Comparison of ENCODE assay signal across 22 cellular contexts in the genomic region with DNA sequence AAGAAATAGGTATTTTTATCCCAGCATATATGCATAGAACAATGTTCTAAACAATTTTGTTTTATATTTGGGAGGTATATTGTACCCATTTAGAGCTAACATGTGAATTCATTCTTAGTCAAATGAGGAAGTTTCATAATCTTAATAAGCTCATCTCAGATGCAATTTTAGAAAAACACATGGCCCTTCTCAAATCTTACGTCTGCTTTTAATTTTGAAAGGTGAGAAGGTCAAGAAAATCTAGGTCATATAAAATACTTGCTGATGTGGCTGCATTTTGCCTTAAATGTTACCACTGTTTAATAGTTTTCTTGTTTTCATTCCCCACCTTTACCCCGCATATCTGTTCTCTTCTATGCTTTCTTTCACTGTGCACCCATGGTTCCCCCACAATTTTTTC.
"Had no signal": no experiment of that assay in that cellular context is flagged by ENCODE, and none has a peak within 500 bp of the region (broad histone marks: within the 10 kb centered on the region; RNA-seq: fewer than 3 reads in every experiment).

No MANE protein-coding gene starts in this region.

- H3K4me1 ChIP-seq: adrenal gland had no signal

- H3K27ac ChIP-seq: adrenal gland, VCaP had no signal

- H3K36me3 ChIP-seq: adrenal gland had no signal

- H3K4me3 ChIP-seq: adrenal gland had no signal

- H3K27me3 ChIP-seq: adrenal gland had no signal

- ATAC-seq: activated T-cell treated with anti-CD3 and anti-CD28 coated beads, Interleukin-2, amount 50 U/mL, for 72 hours; T-cell had no signal

- DNase-seq: activated CD4-positive, alpha-beta memory T cell treated with anti-CD3 and anti-CD28 coated beads for 36 hours; activated CD4-positive, alpha-beta T cell treated with anti-CD3 and anti-CD28 coated beads, Interleukin-2, amount 10 ng/mL, durations not matched to agents 7 days and 5 days; activated CD4-positive, CD25-positive, alpha-beta regulatory T cell; activated CD8-positive, alpha-beta memory T cell treated with anti-CD3 and anti-CD28 coated beads for 24 hours; activated gamma-delta T cell treated with Interleukin-2 at 50 U/mL for 16 hours; activated naive CD4-positive, alpha-beta T cell treated with anti-CD3 and anti-CD28 coated beads, Interleukin-2, amount 10 ng/mL, durations not matched to agents 7 days and 5 days; activated naive CD8-positive, alpha-beta T cell treated with anti-CD3 and anti-CD28 coated beads for 36 hours; activated T-cell treated with anti-CD3 and anti-CD28 coated beads, Interleukin-2, amount 50 U/mL, for 72 hours; adrenal gland; anterior cingulate cortex; cerebellar nuclear complex; KG1; NCI-H1105; NCI-H1436; NCI-H1694 treated with DMSO at 0.1 percent for 48 hours; NCI-H2029 treated with DMSO at 0.1 percent for 48 hours; NCI-H510A treated with DMSO at 0.1 percent for 48 hours; NCI-H69; NK-92 treated with Interleukin-12 subunit alpha and Interleukin-12 subunit beta, amount 100 ng/mL, for 24 hours; SIG-M5; T-cell had no signal
